ENCODE assay signal across 19 cellular contexts in the genomic region with DNA sequence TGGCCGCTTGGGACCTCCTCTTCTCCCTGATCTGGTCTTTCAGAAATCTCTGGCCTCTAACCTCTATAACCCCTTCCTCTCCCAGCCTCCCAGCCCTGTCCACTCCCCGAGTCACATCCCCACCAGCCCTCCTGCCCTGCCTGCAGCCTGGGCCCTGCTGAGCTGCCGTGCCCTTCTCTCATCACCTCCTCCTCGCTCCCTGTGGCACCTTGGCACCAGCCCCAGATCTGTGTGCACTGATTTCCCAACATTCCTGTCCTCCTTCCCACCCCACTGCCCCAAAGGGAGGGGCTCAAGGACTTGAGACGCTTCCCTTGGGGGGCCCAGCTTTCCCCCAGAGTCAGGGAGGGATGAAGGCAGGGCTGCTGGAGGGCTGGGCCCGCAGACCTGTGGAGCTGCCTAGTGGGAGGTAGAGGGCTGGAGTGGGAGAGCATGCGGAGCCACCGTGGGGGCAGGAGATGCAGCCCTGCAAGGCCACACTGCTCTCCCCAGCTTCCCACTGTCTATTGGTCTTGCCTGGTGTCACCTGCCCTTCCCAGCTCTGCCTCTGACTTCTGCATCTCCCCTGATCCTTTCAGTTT.
"Had no signal": no experiment of that assay in that cellular context is flagged by ENCODE, and none has a peak within 500 bp of the region (broad histone marks: within the 10 kb centered on the region; RNA-seq: fewer than 3 reads in every experiment).

No MANE protein-coding gene starts in this region.

- H3K27me3 Mint-ChIP-seq: activated CD4-positive, alpha-beta T cell treated with anti-CD3 and anti-CD28 coated beads, Interleukin-2, amount 10 ng/mL, durations not matched to agents 24 days and 14 days; activated T-cell treated with anti-CD3 and anti-CD28 coated beads, Interleukin-2, amount 50 U/mL, for 24 hours; central memory CD8-positive, alpha-beta T cell; effector memory CD8-positive, alpha-beta T cell; naive thymus-derived CD8-positive, alpha-beta T cell had no signal

- H3K4me1 Mint-ChIP-seq: activated CD4-positive, alpha-beta T cell treated with anti-CD3 and anti-CD28 coated beads, Interleukin-2, amount 10 ng/mL, durations not matched to agents 24 days and 14 days had no signal

- H3K9me3 ChIP-seq: gastrocnemius medialis, right lobe of liver, testis had no signal

- H3K36me3 ChIP-seq: gastrocnemius medialis, right lobe of liver had no signal

- ATAC-seq: effector memory CD8-positive, alpha-beta T cell; gastrocnemius medialis; naive thymus-derived CD8-positive, alpha-beta T cell; SK-N-SH treated with all-trans-retinoic acid at 6 μM for 48 hours; WTC11 had no signal

- H3K27me3 ChIP-seq: gastrocnemius medialis, right lobe of liver, testis had no signal

- H3K4me3 ChIP-seq: gastrocnemius medialis, lung, right lobe of liver, testis had no signal

- H3K9me3 Mint-ChIP-seq: activated CD4-positive, alpha-beta T cell treated with anti-CD3 and anti-CD28 coated beads, Interleukin-2, amount 10 ng/mL, durations not matched to agents 24 days and 14 days; activated T-cell treated with anti-CD3 and anti-CD28 coated beads, Interleukin-2, amount 50 U/mL, for 24 hours; central memory CD8-positive, alpha-beta T cell; effector memory CD8-positive, alpha-beta T cell; naive thymus-derived CD8-positive, alpha-beta T cell; T-helper 1 cell treated with Interleukin-12 subunit alpha and Interleukin-12 subunit beta and Interleukin-4 antibody, amounts not matched to agents 30 μg/mL and 1 μg/mL, for 36 hours had no signal

- DNase-seq: activated CD4-positive, alpha-beta T cell treated with anti-CD3 and anti-CD28 coated beads, Interleukin-2, amount 10 ng/mL, durations not matched to agents 24 days and 14 days; activated naive CD4-positive, alpha-beta T cell treated with Interleukin-2 at 50 U/mL for 16 hours; activated T-cell treated with anti-CD3 and anti-CD28 coated beads, Interleukin-2, amount 50 U/mL, for 24 hours; cortex of kidney; effector memory CD8-positive, alpha-beta T cell; gastrocnemius medialis; kidney; naive thymus-derived CD8-positive, alpha-beta T cell; nucleus accumbens; right lobe of liver; stimulated activated naive CD4-positive, alpha-beta T cell treated with Interleukin-2 at 50 U/mL for 16 hours; testis had no signal

- H3K4me1 ChIP-seq: right lobe of liver had no signal

- FAIRE-seq: kidney, urothelium cell line had no signal

- H3K27ac Mint-ChIP-seq: activated CD4-positive, alpha-beta T cell treated with anti-CD3 and anti-CD28 coated beads, Interleukin-2, amount 10 ng/mL, durations not matched to agents 24 days and 14 days; activated T-cell treated with anti-CD3 and anti-CD28 coated beads, Interleukin-2, amount 50 U/mL, for 24 hours; T-helper 1 cell treated with Interleukin-12 subunit alpha and Interleukin-12 subunit beta and Interleukin-4 antibody, amounts not matched to agents 30 μg/mL and 1 μg/mL, for 36 hours; WTC11 had no signal

- H3K4me3 Mint-ChIP-seq: activated CD4-positive, alpha-beta T cell treated with anti-CD3 and anti-CD28 coated beads, Interleukin-2, amount 10 ng/mL, durations not matched to agents 24 days and 14 days; activated T-cell treated with anti-CD3 and anti-CD28 coated beads, Interleukin-2, amount 50 U/mL, for 24 hours; central memory CD8-positive, alpha-beta T cell; effector memory CD8-positive, alpha-beta T cell; naive thymus-derived CD8-positive, alpha-beta T cell; T-helper 1 cell treated with Interleukin-12 subunit alpha and Interleukin-12 subunit beta and Interleukin-4 antibody, amounts not matched to agents 30 μg/mL and 1 μg/mL, for 36 hours; WTC11 had no signal

- H3K27ac ChIP-seq: epithelial cell of prostate, gastrocnemius medialis, right lobe of liver, testis had no signal
